21 cellular contexts compared by ENCODE assay signal in genomic region chr2:169386621-169387235, GRCh38. TPM values are rescaled to one million over a fixed set of nuclear protein-coding genes. Genes with fewer than 3 reads are reported as not detected.
DNase-seq lines count a peak whose midpoint lies in the region; ATAC-seq, FAIRE-seq and TF ChIP-seq lines count a peak whose summit lies in the region.
"Had no signal": no experiment of that assay in that cellular context is flagged by ENCODE, and none has a peak within 500 bp of the region (broad histone marks: within the 10 kb centered on the region; RNA-seq: fewer than 3 reads in every experiment).

No MANE protein-coding gene starts in this region.

- no peak for TF ChIP-seq RAD21 in liver (IDR thresholded peaks at IDR 0.05)
- TF ChIP-seq RAD21 in HepG2 (CRISPR knock-in tag; IDR thresholded peaks at IDR 0.05), result no peak

- no peak for TF ChIP-seq POLR2A in HepG2 (IDR thresholded peaks at IDR 0.05; ENCODE audit: insufficient read depth in 1 of 2, low read depth in 2 of 2, low read length in 2 of 2)

- H3K79me2 ChIP-seq in HepG2 (ENCODE audit: insufficient read depth, low read length), result no peaks in the 10 kb centered on the region

- intact Hi-C loops in HepG2 (cut with micrococcal nuclease; ENCODE audit: unreplicated experiment), result no loop called here

- H3K4me3 Mint-ChIP-seq in nephron, result no peak overlapping the region
- H3K4me3 Mint-ChIP-seq: CD8-positive, alpha-beta T cell; H9 had no signal

- peaks cover 2% of the 10 kb centered on the region for H3K27me3 Mint-ChIP-seq in nephron (ENCODE audit: low read depth)

- FAIRE-seq in HepG2 (lab: Jason Lieb, UNC), result no peak
- FAIRE-seq: A549, GM12878, H1, HTR-8/SVneo had no signal

- H3K27me3 ChIP-seq in liver (ENCODE audit: control insufficient read depth in 4 of 4, insufficient read depth in 4 of 4, low read length in 3 of 4), result no peaks in the 10 kb centered on the region
- no peaks in the 10 kb centered on the region for H3K27me3 ChIP-seq in HepG2 (ENCODE audit: control insufficient read depth in 1 of 2, insufficient read depth in 2 of 2, low read length in 2 of 2)
- H3K27me3 ChIP-seq: BLaER1 treated with 17β-estradiol and CSF1 and Interleukin-3, amounts not matched to agents 10 nM and 100 nM had no signal

- no peak overlapping the region for H2AFZ ChIP-seq in HepG2 (ENCODE audit: low read length)

- H3K4me3 ChIP-seq in liver (ENCODE audit: low read depth in 1 of 3, low read length in 3 of 3), result no peak overlapping the region
- no peak overlapping the region for H3K4me3 ChIP-seq in HepG2 (replicated peaks in 1 of 3; ENCODE audit: insufficient read depth in 1 of 3, low read depth in 2 of 3, low read length in 3 of 3)
- H3K4me3 ChIP-seq: A549; BLaER1 treated with 17β-estradiol and CSF1 and Interleukin-3, amounts not matched to agents 10 nM and 100 nM; GM12878 had no signal

- TF ChIP-seq EP300 in HepG2 (IDR thresholded peaks at IDR 0.05; ENCODE audit: low read depth in 2 of 2, low read length in 2 of 2) (no peak), HepG2 (CRISPR knock-in tag; IDR thresholded peaks at IDR 0.05; ENCODE audit: borderline replicate concordance) (no peak)

- in situ Hi-C loops in HepG2 (cut with HindIII; ENCODE audit: extremely low pct_ligation_motif_present, low pct_unique_long_range_greater_than_20kb), result no loop called here

- H3K27ac ChIP-seq in liver (ENCODE audit: low read depth in 1 of 2, low read length in 2 of 2) (peak overlapping the region; percentile 70 to 81), HepG2 (ENCODE audit: extremely low read length, insufficient read depth, low read length) (no peak overlapping the region)
- H3K27ac ChIP-seq: 22Rv1; A549; BLaER1 treated with 17β-estradiol and CSF1 and Interleukin-3, amounts not matched to agents 10 nM and 100 nM had no signal

- H3K9me3 ChIP-seq in liver (ENCODE audit: control insufficient read depth in 4 of 4, low read length in 3 of 4), result no peaks in the 10 kb centered on the region
- H3K9me3 ChIP-seq in HepG2 (ENCODE audit: low read length), result no peaks in the 10 kb centered on the region
- H3K9me3 ChIP-seq: A549 had no signal

- H3K9ac ChIP-seq in liver (ENCODE audit: low read depth in 1 of 2, low read length in 2 of 2) (no peak overlapping the region), HepG2 (ENCODE audit: insufficient read depth, low read depth, low read length) (no peak overlapping the region)
- H3K9ac ChIP-seq: BLaER1 treated with 17β-estradiol and CSF1 and Interleukin-3, amounts not matched to agents 10 nM and 100 nM had no signal

- H4K20me1 ChIP-seq in HepG2 (ENCODE audit: insufficient read depth, low read length), result no peaks in the 10 kb centered on the region
- H4K20me1 ChIP-seq: BLaER1 treated with 17β-estradiol and CSF1 and Interleukin-3, amounts not matched to agents 10 nM and 100 nM had no signal

- CTCF ChIA-PET in HepG2 (lab: Yijun Ruan, JAX; ENCODE audit: low intra/inter-chr PET ratio, low total read pairs), result no interaction called here

- H3K36me3 ChIP-seq in liver (ENCODE audit: control insufficient read depth in 4 of 4, insufficient read depth in 3 of 4, low read depth in 1 of 4, low read length in 3 of 4), result no peaks in the 10 kb centered on the region
- H3K36me3 ChIP-seq in HepG2 (replicated peaks in 1 of 2; ENCODE audit: control insufficient read depth in 1 of 2, insufficient read depth in 2 of 2, low read length in 2 of 2), result no peaks in the 10 kb centered on the region
- H3K36me3 ChIP-seq: BLaER1 treated with 17β-estradiol and CSF1 and Interleukin-3, amounts not matched to agents 10 nM and 100 nM had no signal

- no peak for TF ChIP-seq CTCF in liver (IDR thresholded peaks at IDR 0.05; ENCODE audit: low read depth, low read length, missing input control)
- no peak for TF ChIP-seq CTCF in HepG2 (CRISPR knock-in tag; IDR thresholded peaks at IDR 0.05)
- no peak for TF ChIP-seq CTCF in nephron (IDR thresholded peaks at IDR 0.05; ENCODE audit: unreplicated experiment in 3 of 3)

- no peaks in the 10 kb centered on the region for H3K9me3 Mint-ChIP-seq in nephron
- H3K9me3 Mint-ChIP-seq: CD8-positive, alpha-beta T cell; H9 had no signal

- DNase-seq in HepG2 (ENCODE audit: low spot score) (no peak), left lobe of liver (ENCODE audit: low spot score) (peak; percentile 70), cortex of kidney (lab: John Stamatoyannopoulos, UW) (no peak), NK-92 (lab: John Stamatoyannopoulos, UW; ENCODE audit: unreplicated experiment) (no peak), globus pallidus (ENCODE audit: low spot score) (no peak)
- DNase-seq in central memory CD4-positive, alpha-beta T cell, result no peak
- DNase-seq: Calu3; CD8-positive, alpha-beta T cell; DMS53; DND-41; EL; H9 had no signal

- ATAC-seq in HepG2 (no peak), left lobe of liver (peak; percentile 96)
- ATAC-seq: A549; CD8-positive, alpha-beta T cell; GM12878 had no signal

- peak overlapping the region in 2 of 3 experiments; percentile 49 to 92 for H3K27ac Mint-ChIP-seq in nephron
- H3K27ac Mint-ChIP-seq: CD8-positive, alpha-beta T cell; H9 had no signal

- H3K4me1 ChIP-seq in liver (ENCODE audit: control insufficient read depth in 4 of 4, insufficient read depth in 4 of 4, low read length in 3 of 4), result peaks cover 0 to 14% (median 10%) of the 10 kb centered on the region in 4 donors
- no peaks in the 10 kb centered on the region for H3K4me1 ChIP-seq in HepG2 (ENCODE audit: insufficient read depth, low read length)
- H3K4me1 ChIP-seq: A549 had no signal

- no peaks in the 10 kb centered on the region for H3K36me3 Mint-ChIP-seq in nephron (ENCODE audit: low read depth)
- H3K36me3 Mint-ChIP-seq: CD8-positive, alpha-beta T cell had no signal

- 30% methylated on average over 3 of the region's 3 CpGs for WGBS in liver
- WGBS in HepG2 (ENCODE audit: low lambda C conversion rate), result 0% methylated on average over 3 of the region's 3 CpGs

- POLR2A ChIA-PET in HepG2 (lab: Yijun Ruan, JAX), result no interaction called here

- no TSS peak for BruUV-seq in HepG2 (replicated peaks; lab: Mats Ljungman, UMichigan)

- H3K4me2 ChIP-seq in HepG2 (ENCODE audit: low read depth, low read length), result no peak overlapping the region
- H3K4me2 ChIP-seq: A549 had no signal

- H3K4me1 Mint-ChIP-seq in nephron, result no peaks in the 10 kb centered on the region

TF ChIP-seq in liver, 16 proteins besides CTCF, POLR2A, EP300 and RAD21 (continues in another document):
- TF ChIP-seq SP1 (IDR thresholded peaks at IDR 0.05), result peak; percentile 98
- TF ChIP-seq JUND (IDR thresholded peaks at IDR 0.05), result peak; percentile 20 to 30

TF ChIP-seq in HepG2, 621 proteins besides CTCF, POLR2A, EP300 and RAD21 (continues in another document):
- TF ChIP-seq HHEX (CRISPR knock-in tag; IDR thresholded peaks at IDR 0.05), result no peak
- TF ChIP-seq PBX2 (CRISPR knock-in tag; IDR thresholded peaks at IDR 0.05), result no peak
- TF ChIP-seq ZNF556 (CRISPR knock-in tag; IDR thresholded peaks at IDR 0.05; ENCODE audit: borderline replicate concordance), result no peak
- TF ChIP-seq RCOR2 (CRISPR knock-in tag; IDR thresholded peaks at IDR 0.05), result no peak

RNA-seq across cellular contexts. Expression of gene LRP2, which starts 24.4 kb away (rescaled TPM):
- total RNA-seq in liver (1 to 10 TPM in 1 of 2 donors, under 1 TPM in 1; 0.19 to 5.7 TPM), HepG2 (2016; rRNA removed; fragmentation: Illumina TruSeq; extraction: Trizol) (0.03 and 0.15 TPM in 2 replicates), left lobe of liver (0.91 TPM)
- polyA plus RNA-seq in liver (under 1 TPM; 0.33 to 0.47 TPM), HepG2 (2011; rRNA removed) (0.03 and 0.07 TPM in 2 replicates)
- total RNA-seq in HepG2 (2016; cell fraction: cytosol; rRNA removed; fragmentation: Illumina TruSeq; extraction: Trizol; ENCODE audit: low read depth), result not detected in 2 replicates
- 0.06 and 0.16 TPM in 2 replicates for total RNA-seq in HepG2 (2016; cell fraction: insoluble cytoplasmic fraction; rRNA removed; fragmentation: Illumina TruSeq; extraction: Trizol)
- total RNA-seq in HepG2 (2016; cell fraction: membrane; rRNA removed; fragmentation: Illumina TruSeq; extraction: Trizol), result 0.15 TPM in 1 of 2 replicates, not detected in the other
- 0.09 and 0.16 TPM in 2 replicates for total RNA-seq in HepG2 (2016; cell fraction: nucleus; rRNA removed; fragmentation: Illumina TruSeq; extraction: Trizol)
- polyA plus RNA-seq in HepG2 (2011; cell fraction: cytosol; rRNA removed), result 0.04 and 0.09 TPM in 2 replicates
- polyA plus RNA-seq in HepG2 (2011; cell fraction: nucleus; rRNA removed), result 0.02 and 0.14 TPM in 2 replicates
- polyA plus RNA-seq in HepG2 (2012), result 0.01 and 0.32 TPM in 2 replicates
- polyA plus RNA-seq in HepG2 (2016; cell fraction: cytosol; fragmentation: Illumina TruSeq; extraction: Trizol; ENCODE audit: low read depth), result not detected in 2 replicates
- 0.03 TPM in 1 of 2 replicates, not detected in the other for polyA plus RNA-seq in HepG2 (2016; cell fraction: insoluble cytoplasmic fraction; fragmentation: Illumina TruSeq; extraction: Trizol; ENCODE audit: low read depth)
- not detected in 2 replicates for polyA plus RNA-seq in HepG2 (2016; cell fraction: membrane; fragmentation: Illumina TruSeq; extraction: Trizol; ENCODE audit: low read depth)
- not detected in 2 replicates for polyA plus RNA-seq in HepG2 (2016; cell fraction: nucleus; fragmentation: Illumina TruSeq; extraction: Trizol; ENCODE audit: insufficient read depth, low read depth)
- polyA minus RNA-seq in HepG2 (2011; rRNA and poly(A)+ RNA removed; ENCODE audit: low replicate concordance), result 0.04 and 0.44 TPM in 2 replicates
- polyA minus RNA-seq in HepG2 (2011; cell fraction: cytosol; rRNA and poly(A)+ RNA removed), result 0.10 and 0.18 TPM in 2 replicates
- polyA minus RNA-seq in HepG2 (2011; cell fraction: nucleus; rRNA and poly(A)+ RNA removed), result 0.26 and 1.4 TPM in 2 replicates
- total RNA-seq: CD8-positive, alpha-beta T cell; G401 had no signal
